ENCODE assay signal across 12 cellular contexts in genomic region chr19:42078058-42078457, GRCh38. TPM values are rescaled to one million over a fixed set of nuclear protein-coding genes. Genes with fewer than 3 reads are reported as not detected.
A peak's percentile ranks its signal among the peaks of the same experiment; 100 is the strongest.
DNase-seq lines count a peak whose midpoint lies in the region; ATAC-seq, FAIRE-seq and TF ChIP-seq lines count a peak whose summit lies in the region.
"Had no signal": no experiment of that assay in that cellular context is flagged by ENCODE, and none has a peak within 500 bp of the region (broad histone marks: within the 10 kb centered on the region; RNA-seq: fewer than 3 reads in every experiment).

No MANE protein-coding gene starts in this region.

- H3K27me3 ChIP-seq in endothelial cell of umbilical vein (ENCODE audit: control insufficient read depth in 2 of 2, insufficient read depth in 2 of 2, low read length in 2 of 2) (no peaks in the 10 kb centered on the region), vagina (no peaks in the 10 kb centered on the region)
- H3K27me3 ChIP-seq: neutrophil had no signal

- no peak for ATAC-seq in activated T-cell treated with anti-CD3 and anti-CD28 coated beads, Interleukin-2, amount 50 U/mL, for 4 hours
- ATAC-seq in T-helper 17 cell (no peak), GM19463 (IDR thresholded peaks at IDR 0.05; ENCODE audit: unreplicated experiment) (no peak)
- ATAC-seq in stimulated activated effector memory CD8-positive, alpha-beta T cell treated with anti-CD3 and anti-CD28 coated beads, Interleukin-12 subunit alpha, Interleukin-12 subunit beta, amount 100 ng/mL, for 72 hours: no peak

- CTCF ChIA-PET in endothelial cell of umbilical vein (lab: Charles Lee): interaction anchor here (1.5 kb wide), 1 partner anchor 14 kb away, joined by 6 read pairs; no protein-coding TSS in a partner anchor

- H3K79me2 ChIP-seq in endothelial cell of umbilical vein (ENCODE audit: control insufficient read depth, insufficient read depth, low read length): peaks cover 51% of the 10 kb centered on the region

- H3K27ac Mint-ChIP-seq in T-helper 17 cell: peak overlapping the region; percentile 97
- peak overlapping the region; percentile 100 for H3K27ac Mint-ChIP-seq in stimulated activated effector memory CD8-positive, alpha-beta T cell treated with anti-CD3 and anti-CD28 coated beads, Interleukin-12 subunit alpha, Interleukin-12 subunit beta, amount 100 ng/mL, for 72 hours

- peaks cover 16% of the 10 kb centered on the region for H3K36me3 Mint-ChIP-seq in activated T-cell treated with anti-CD3 and anti-CD28 coated beads, Interleukin-2, amount 50 U/mL, for 4 hours (ENCODE audit: insufficient read depth)
- H3K36me3 Mint-ChIP-seq in T-helper 17 cell (ENCODE audit: low read depth): peaks cover 3% of the 10 kb centered on the region
- peaks cover 71% of the 10 kb centered on the region for H3K36me3 Mint-ChIP-seq in stimulated activated effector memory CD8-positive, alpha-beta T cell treated with anti-CD3 and anti-CD28 coated beads, Interleukin-12 subunit alpha, Interleukin-12 subunit beta, amount 100 ng/mL, for 72 hours

- TF ChIP-seq CTCF in endothelial cell of umbilical vein (IDR thresholded peaks at IDR 0.05; ENCODE audit: extremely low read depth in 1 of 2, insufficient read depth in 1 of 2, low read depth in 1 of 2, low read length in 2 of 2) (no peak), vagina (IDR thresholded peaks at IDR 0.05) (no peak)

- no peak overlapping the region for H3K27ac ChIP-seq in endothelial cell of umbilical vein (ENCODE audit: insufficient read depth, low read depth, low read length)
- H3K27ac ChIP-seq in vagina: no peak overlapping the region
- H3K27ac ChIP-seq: HL-60, neutrophil had no signal

- H2AFZ ChIP-seq in endothelial cell of umbilical vein (ENCODE audit: low read depth, low read length): no peak overlapping the region

- H3K9me1 ChIP-seq in endothelial cell of umbilical vein (replicated peaks; ENCODE audit: control insufficient read depth, extremely low read depth, insufficient read depth, low read length): no peaks in the 10 kb centered on the region

- intact Hi-C loops in endothelial cell of umbilical vein (cut with micrococcal nuclease): no loop called here
- intact Hi-C loops in vagina (cut with DNase I): no loop called here

- POLR2A ChIA-PET in endothelial cell of umbilical vein (lab: Charles Lee): no interaction called here

- peaks cover 43% of the 10 kb centered on the region for H3K4me1 Mint-ChIP-seq in activated T-cell treated with anti-CD3 and anti-CD28 coated beads, Interleukin-2, amount 50 U/mL, for 4 hours (ENCODE audit: low read depth)
- H3K4me1 Mint-ChIP-seq in T-helper 17 cell: peaks cover 38% of the 10 kb centered on the region
- peaks cover 54% of the 10 kb centered on the region for H3K4me1 Mint-ChIP-seq in stimulated activated effector memory CD8-positive, alpha-beta T cell treated with anti-CD3 and anti-CD28 coated beads, Interleukin-12 subunit alpha, Interleukin-12 subunit beta, amount 100 ng/mL, for 72 hours

- no peak for DNase-seq in activated T-cell treated with anti-CD3 and anti-CD28 coated beads, Interleukin-2, amount 50 U/mL, for 4 hours
- DNase-seq in activated T-cell treated with anti-CD3 and anti-CD28 coated beads for 4 hours (no peak), T-helper 17 cell (no peak), endothelial cell of umbilical vein (ENCODE audit: low read depth, low spot score) (no peak), vagina (ENCODE audit: extremely low spot score in 2 of 2) (no peak), NCI-H1436 treated with DMSO at 0.1 percent for 48 hours (lab: John Stamatoyannopoulos, UW) (no peak)
- no peak for DNase-seq in stimulated activated effector memory CD8-positive, alpha-beta T cell treated with anti-CD3 and anti-CD28 coated beads, Interleukin-12 subunit alpha, Interleukin-12 subunit beta, amount 100 ng/mL, for 72 hours (ENCODE audit: low spot score in 2 of 2)
- DNase-seq: NCI-H1417; stimulated activated CD4-positive, alpha-beta T cell treated with anti-CD3 and anti-CD28 coated beads, Interleukin-2, amount 100 ng/mL, for 48 hours had no signal

- dilution Hi-C loops in endothelial cell of umbilical vein (cut with MboI; ENCODE audit: extremely low pct_ligation_motif_present, low sequenced_read_pairs): no loop called here

- TF ChIP-seq POLR2A in endothelial cell of umbilical vein (IDR thresholded peaks at IDR 0.05; ENCODE audit: low read depth, low read length) (no peak), vagina (IDR thresholded peaks at IDR 0.05) (no peak)

- H3K9me3 Mint-ChIP-seq in activated T-cell treated with anti-CD3 and anti-CD28 coated beads, Interleukin-2, amount 50 U/mL, for 4 hours: no peaks in the 10 kb centered on the region
- H3K9me3 Mint-ChIP-seq in stimulated activated effector memory CD8-positive, alpha-beta T cell treated with anti-CD3 and anti-CD28 coated beads, Interleukin-12 subunit alpha, Interleukin-12 subunit beta, amount 100 ng/mL, for 72 hours: no peaks in the 10 kb centered on the region

- no peak overlapping the region for H3K9ac ChIP-seq in endothelial cell of umbilical vein (replicated peaks; ENCODE audit: extremely low read depth, insufficient read depth, low read length)

- no peak overlapping the region for H3K4me3 ChIP-seq in endothelial cell of umbilical vein (replicated peaks in 1 of 3; ENCODE audit: insufficient read depth in 1 of 3, low read depth in 1 of 3, low read length in 3 of 3)
- H3K4me3 ChIP-seq in vagina: no peak overlapping the region

- H3K4me1 ChIP-seq in endothelial cell of umbilical vein (ENCODE audit: control insufficient read depth, extremely low read depth, insufficient read depth, low read length) (peaks cover 16% of the 10 kb centered on the region), vagina (peaks cover 27% of the 10 kb centered on the region)

- no peaks in the 10 kb centered on the region for H3K27me3 Mint-ChIP-seq in activated T-cell treated with anti-CD3 and anti-CD28 coated beads, Interleukin-2, amount 50 U/mL, for 4 hours (ENCODE audit: low read depth)
- no peaks in the 10 kb centered on the region for H3K27me3 Mint-ChIP-seq in T-helper 17 cell

- H3K9me3 ChIP-seq in T-helper 17 cell (ENCODE audit: control insufficient read depth, low read length, poor library complexity, severe bottlenecking) (no peaks in the 10 kb centered on the region), endothelial cell of umbilical vein (replicated peaks; ENCODE audit: control insufficient read depth, insufficient read depth, low read length) (no peaks in the 10 kb centered on the region), vagina (no peaks in the 10 kb centered on the region)
- H3K9me3 ChIP-seq: neutrophil had no signal

- H4K20me1 ChIP-seq in endothelial cell of umbilical vein (replicated peaks; ENCODE audit: control insufficient read depth, extremely low read depth, insufficient read depth, low read length): no peaks in the 10 kb centered on the region

- peak overlapping the region; percentile 98 for H3K4me3 Mint-ChIP-seq in activated T-cell treated with anti-CD3 and anti-CD28 coated beads, Interleukin-2, amount 50 U/mL, for 4 hours
- peak overlapping the region; percentile 92 for H3K4me3 Mint-ChIP-seq in T-helper 17 cell
- H3K4me3 Mint-ChIP-seq in stimulated activated effector memory CD8-positive, alpha-beta T cell treated with anti-CD3 and anti-CD28 coated beads, Interleukin-12 subunit alpha, Interleukin-12 subunit beta, amount 100 ng/mL, for 72 hours: peak overlapping the region; percentile 100

- no peak for FAIRE-seq in endothelial cell of umbilical vein (lab: Jason Lieb, UNC)

- no TSS peak for BruUV-seq in endothelial cell of umbilical vein (replicated peaks; lab: Mats Ljungman, UMichigan)

- H3K4me2 ChIP-seq in endothelial cell of umbilical vein (ENCODE audit: insufficient read depth, low read length): peak overlapping the region; percentile 93

- H3K36me3 ChIP-seq in endothelial cell of umbilical vein (ENCODE audit: control insufficient read depth in 2 of 2, extremely low read depth in 1 of 2, insufficient read depth in 2 of 2, low read length in 2 of 2): peaks cover 12 to 32% of the 10 kb centered on the region in 2 experiments
- peaks cover 0 to 31% of the 10 kb centered on the region in 2 donors for H3K36me3 ChIP-seq in vagina

RNA-seq across cellular contexts. Expression of gene ZNF574, which starts 2.1 kb away (rescaled TPM):
- 10 to 100 TPM; 19.9 to 20.7 (median 20.6) TPM for total RNA-seq in activated T-cell treated with anti-CD3 and anti-CD28 coated beads, Interleukin-2, amount 50 U/mL, for 4 hours
- total RNA-seq in T-helper 17 cell (10 to 100 TPM; 23.1 to 23.6 TPM), endothelial cell of umbilical vein (14.0 and 15.3 TPM in 2 replicates), vagina (26.5 TPM)
- 13.6 and 20.3 TPM in 2 replicates for polyA plus RNA-seq in endothelial cell of umbilical vein
- 6.8 and 7.7 TPM in 2 replicates for polyA plus RNA-seq in endothelial cell of umbilical vein (2011; cell fraction: cytosol; rRNA removed)
- 7.2 and 7.8 TPM in 2 replicates for polyA plus RNA-seq in endothelial cell of umbilical vein (2011; cell fraction: nucleus; rRNA removed)
- polyA plus RNA-seq in endothelial cell of umbilical vein (2012): 6.9 and 9.4 TPM in 2 replicates
- polyA minus RNA-seq in endothelial cell of umbilical vein: 19.3 and 21.3 TPM in 2 replicates
- polyA minus RNA-seq in endothelial cell of umbilical vein (2011; cell fraction: cytosol; rRNA and poly(A)+ RNA removed): 15.4 TPM
- 9.0 and 10.7 TPM in 2 replicates for polyA minus RNA-seq in endothelial cell of umbilical vein (2011; cell fraction: nucleus; rRNA and poly(A)+ RNA removed)

RNA-seq across cellular contexts. Expression of gene GRIK5, which starts 8.1 kb away (rescaled TPM):
- total RNA-seq in activated T-cell treated with anti-CD3 and anti-CD28 coated beads, Interleukin-2, amount 50 U/mL, for 4 hours: 1 to 10 TPM in 1 of 3 donors, under 1 TPM in 2; 0.49 to 1.1 (median 0.61) TPM
- total RNA-seq in T-helper 17 cell (under 1 TPM; 0.42 to 0.55 TPM), endothelial cell of umbilical vein (0.53 and 2.2 TPM in 2 replicates), vagina (2.5 TPM)
- 0.80 and 1.0 TPM in 2 replicates for polyA plus RNA-seq in endothelial cell of umbilical vein
- polyA plus RNA-seq in endothelial cell of umbilical vein (2011; cell fraction: cytosol; rRNA removed): 0.72 and 0.97 TPM in 2 replicates
- 1.8 and 2.9 TPM in 2 replicates for polyA plus RNA-seq in endothelial cell of umbilical vein (2011; cell fraction: nucleus; rRNA removed)
- polyA plus RNA-seq in endothelial cell of umbilical vein (2012): 0.23 and 0.25 TPM in 2 replicates
- 0.49 and 1.3 TPM in 2 replicates for polyA minus RNA-seq in endothelial cell of umbilical vein
- polyA minus RNA-seq in endothelial cell of umbilical vein (2011; cell fraction: cytosol; rRNA and poly(A)+ RNA removed): not detected
- 0.63 and 1.1 TPM in 2 replicates for polyA minus RNA-seq in endothelial cell of umbilical vein (2011; cell fraction: nucleus; rRNA and poly(A)+ RNA removed)

RNA-seq across cellular contexts. Expression of gene POU2F2, which starts 54.2 kb away (rescaled TPM):
- total RNA-seq in activated T-cell treated with anti-CD3 and anti-CD28 coated beads, Interleukin-2, amount 50 U/mL, for 4 hours: 100 to 1,000 TPM in 1 of 3 donors, 10 to 100 TPM in 2; 83.9 to 123 (median 85.7) TPM
- total RNA-seq in T-helper 17 cell (10 to 100 TPM; 24.5 to 42.7 TPM), endothelial cell of umbilical vein (3.2 and 4.0 TPM in 2 replicates), vagina (0.74 TPM)
- polyA plus RNA-seq in endothelial cell of umbilical vein: 3.7 and 4.1 TPM in 2 replicates
- 1.2 and 1.7 TPM in 2 replicates for polyA plus RNA-seq in endothelial cell of umbilical vein (2011; cell fraction: cytosol; rRNA removed)
- polyA plus RNA-seq in endothelial cell of umbilical vein (2011; cell fraction: nucleus; rRNA removed): 3.4 and 3.7 TPM in 2 replicates
- 2.0 and 2.8 TPM in 2 replicates for polyA plus RNA-seq in endothelial cell of umbilical vein (2012)
- 1.2 and 2.5 TPM in 2 replicates for polyA minus RNA-seq in endothelial cell of umbilical vein
- not detected for polyA minus RNA-seq in endothelial cell of umbilical vein (2011; cell fraction: cytosol; rRNA and poly(A)+ RNA removed)
- 0.87 and 4.2 TPM in 2 replicates for polyA minus RNA-seq in endothelial cell of umbilical vein (2011; cell fraction: nucleus; rRNA and poly(A)+ RNA removed)
